Comparison of ENCODE assay signal across 9 cellular contexts in the genomic region with DNA sequence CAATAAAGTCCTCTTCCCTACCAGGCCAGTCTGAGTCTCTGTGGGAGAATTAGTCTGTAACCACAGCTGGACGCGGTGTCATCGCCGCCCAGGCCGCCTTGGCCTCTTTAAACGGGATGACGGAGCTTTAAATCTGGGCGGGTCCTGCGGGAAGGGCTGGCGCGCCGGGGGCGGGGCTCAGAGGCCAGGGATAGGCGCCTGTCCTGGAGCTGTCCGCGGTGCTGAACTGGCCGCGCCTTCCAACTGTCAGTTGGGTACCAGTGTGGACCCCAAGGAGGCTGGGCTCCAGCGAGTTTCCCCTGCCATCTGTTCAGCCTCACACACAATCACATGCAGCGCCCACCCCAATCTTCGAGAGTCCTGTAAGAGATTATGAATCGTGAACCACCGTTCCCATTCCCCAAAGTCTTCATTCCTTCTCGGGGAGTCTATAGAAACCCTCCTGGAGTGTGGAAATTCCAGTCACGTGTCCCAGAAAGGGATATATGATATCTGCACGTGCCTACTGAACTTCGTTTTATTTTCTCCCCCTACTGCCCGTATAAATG. TPM values are rescaled to one million over a fixed set of nuclear protein-coding genes. Genes with fewer than 3 reads are reported as not detected.
DNase-seq lines count a peak whose midpoint lies in the region; ATAC-seq and TF ChIP-seq lines count a peak whose summit lies in the region.
"Had no signal": no experiment of that assay in that cellular context is flagged by ENCODE, and none has a peak within 500 bp of the region (broad histone marks: within the 10 kb centered on the region; RNA-seq: fewer than 3 reads in every experiment).

No MANE protein-coding gene starts in this region.

- H3K4me3 ChIP-seq in lung, result no peak overlapping the region

- no peaks in the 10 kb centered on the region for H3K9me3 ChIP-seq in lung (ENCODE audit: control insufficient read depth in 2 of 2, insufficient read depth in 1 of 2, low read length in 1 of 2)

- DNase-seq in SHP77 (lab: John Stamatoyannopoulos, UW), result peak; percentile 5 to 60
- DNase-seq in SHP77 treated with DMSO at 0.1 percent for 48 hours (lab: John Stamatoyannopoulos, UW), result no peak
- peak; percentile 48 for DNase-seq in NCI-H774 (lab: John Stamatoyannopoulos, UW)
- DNase-seq in activated CD8-positive, alpha-beta T cell treated with anti-CD3 and anti-CD28 coated beads for 36 hours, result peak; percentile 92
- peak; percentile 60 for DNase-seq in effector CD4-positive, alpha-beta T cell
- DNase-seq in lung (ENCODE audit: low spot score), result peak; percentile 89
- DNase-seq in stimulated activated CD8-positive, alpha-beta memory T cell treated with anti-CD3 and anti-CD28 coated beads, Interleukin-4, amount 100 ng/mL, for 48 hours, result peak; percentile 94

- no peaks in the 10 kb centered on the region for H3K36me3 Mint-ChIP-seq in activated CD8-positive, alpha-beta T cell treated with anti-CD3 and anti-CD28 coated beads for 36 hours (ENCODE audit: low read depth)

- peaks cover 19% of the 10 kb centered on the region for H3K27me3 Mint-ChIP-seq in activated CD8-positive, alpha-beta T cell treated with anti-CD3 and anti-CD28 coated beads for 36 hours

- CTCF ChIA-PET in activated CD8-positive, alpha-beta T cell treated with anti-CD3 and anti-CD28 coated beads for 36 hours (lab: Charles Lee), result interaction anchor here (1.5 to 6.1 kb wide), 3 partner anchors 10 to 52 kb away, joined by 3 to 88 read pairs (median 6); no protein-coding TSS in a partner anchor

- POLR2A ChIA-PET in activated CD8-positive, alpha-beta T cell treated with anti-CD3 and anti-CD28 coated beads for 36 hours (lab: Charles Lee), result interaction anchor here (0.6 kb wide), 1 partner anchor 32 kb away, joined by 3 read pairs; no protein-coding TSS in a partner anchor

- 3 to 4% methylated on average over 28 of the region's 28 CpGs for WGBS in lung, 2 donors

- no peak for TF ChIP-seq CTCF in activated CD8-positive, alpha-beta T cell treated with anti-CD3 and anti-CD28 coated beads for 36 hours (IDR thresholded peaks at IDR 0.05)
- no peak for TF ChIP-seq CTCF in lung (IDR thresholded peaks at IDR 0.05; ENCODE audit: control extremely low read depth, extremely low read depth)

- intact Hi-C loops in activated CD8-positive, alpha-beta T cell treated with anti-CD3 and anti-CD28 coated beads for 36 hours (cut with micrococcal nuclease), result no loop called here

- H3K4me3 Mint-ChIP-seq in activated CD8-positive, alpha-beta T cell treated with anti-CD3 and anti-CD28 coated beads for 36 hours, result no peak overlapping the region

- ATAC-seq in activated CD8-positive, alpha-beta T cell treated with anti-CD3 and anti-CD28 coated beads for 36 hours, result peak; percentile 90
- ATAC-seq in lung (ENCODE audit: insufficient read depth, low FRiP score) (peak; percentile 95), GM21786 (IDR thresholded peaks at IDR 0.05; ENCODE audit: unreplicated experiment) (no peak)

- H3K4me1 ChIP-seq in lung (ENCODE audit: control insufficient read depth in 2 of 2, insufficient read depth in 2 of 2, low read length in 2 of 2), result no peaks in the 10 kb centered on the region

- no peaks in the 10 kb centered on the region for H3K36me3 ChIP-seq in lung (ENCODE audit: control insufficient read depth in 2 of 2, insufficient read depth in 2 of 2, low read length in 2 of 2)

- H3K27ac Mint-ChIP-seq in activated CD8-positive, alpha-beta T cell treated with anti-CD3 and anti-CD28 coated beads for 36 hours, result no peak overlapping the region

- H3K27ac ChIP-seq in lung (ENCODE audit: low read depth in 1 of 2, low read length in 1 of 2), result no peak overlapping the region
- H3K27ac ChIP-seq: C4-2B had no signal

- H3K27me3 ChIP-seq in lung (ENCODE audit: control insufficient read depth, insufficient read depth), result no peaks in the 10 kb centered on the region

- peaks cover 5% of the 10 kb centered on the region for H3K4me1 Mint-ChIP-seq in activated CD8-positive, alpha-beta T cell treated with anti-CD3 and anti-CD28 coated beads for 36 hours (ENCODE audit: low read depth)

- H3K9me3 Mint-ChIP-seq in activated CD8-positive, alpha-beta T cell treated with anti-CD3 and anti-CD28 coated beads for 36 hours, result no peaks in the 10 kb centered on the region

RNA-seq across cellular contexts. Expression of a gene that starts 11.5 kb away (rescaled TPM):
- total RNA-seq in activated CD8-positive, alpha-beta T cell treated with anti-CD3 and anti-CD28 coated beads for 36 hours, result 1 to 10 TPM; 2.0 to 2.1 TPM
- total RNA-seq in lung, result 1 to 10 TPM; 1.7 to 2.3 TPM
- polyA plus RNA-seq in lung, result 1 to 10 TPM in 1 of 2 donors, under 1 TPM in 1; 0.94 to 6.5 TPM

RNA-seq across cellular contexts. Expression of a gene that starts 20.5 kb away (rescaled TPM):
- total RNA-seq in activated CD8-positive, alpha-beta T cell treated with anti-CD3 and anti-CD28 coated beads for 36 hours, result 10 to 100 TPM; 80.8 to 81.2 TPM
- total RNA-seq in lung, result 10 to 100 TPM; 12.6 to 25.3 TPM
- 10 to 100 TPM; 14.7 to 18.1 TPM for polyA plus RNA-seq in lung

RNA-seq across cellular contexts. Expression of a gene that starts 22.5 kb away (rescaled TPM):
- 10 to 100 TPM; 57.1 to 72.0 TPM for total RNA-seq in activated CD8-positive, alpha-beta T cell treated with anti-CD3 and anti-CD28 coated beads for 36 hours
- total RNA-seq in lung, result 10 to 100 TPM in 1 of 2 donors, 1 to 10 TPM in 1; 5.4 to 33.2 TPM
- 100 to 1,000 TPM in 1 of 2 donors, 10 to 100 TPM in 1; 89.1 to 118 TPM for polyA plus RNA-seq in lung

RNA-seq across cellular contexts. Expression of a gene that starts 23.1 kb away (rescaled TPM):
- total RNA-seq in activated CD8-positive, alpha-beta T cell treated with anti-CD3 and anti-CD28 coated beads for 36 hours, result 1 to 10 TPM; 1.4 TPM
- 1 to 10 TPM in 1 of 2 donors, not detected in 1; 1.2 TPM for total RNA-seq in lung
- polyA plus RNA-seq in lung, result under 1 TPM; 0.04 to 0.10 TPM

RNA-seq across cellular contexts. Expression of a gene that starts 27.5 kb away (rescaled TPM):
- total RNA-seq in activated CD8-positive, alpha-beta T cell treated with anti-CD3 and anti-CD28 coated beads for 36 hours, result not detected
- total RNA-seq in lung, result under 1 TPM in 1 of 2 donors, not detected in 1; 0.23 TPM
- under 1 TPM in 1 of 2 donors, not detected in 1; 0.02 TPM for polyA plus RNA-seq in lung
